In the genomic region with DNA sequence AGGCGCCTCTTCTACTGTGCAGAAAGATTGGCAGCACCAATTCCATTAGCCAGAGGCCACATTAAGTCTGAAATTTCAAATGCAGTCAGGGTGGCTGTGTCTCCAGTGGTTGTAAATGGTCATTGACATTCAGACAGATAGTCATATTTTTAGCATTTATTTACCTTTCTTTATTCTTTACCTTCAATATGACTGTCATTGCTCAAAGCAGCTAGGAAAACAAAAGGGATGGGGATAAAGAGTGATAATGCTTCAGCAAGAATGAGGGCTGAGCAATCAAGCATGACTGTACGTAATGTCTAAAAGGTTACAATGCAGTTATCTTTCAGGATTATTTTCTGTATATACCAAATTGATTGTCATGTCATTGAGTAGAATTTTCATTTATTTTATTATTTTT, we compare ENCODE assay signal across 26 cellular contexts.
"Had no signal": no experiment of that assay in that cellular context is flagged by ENCODE, and none has a peak within 500 bp of the region (broad histone marks: within the 10 kb centered on the region; RNA-seq: fewer than 3 reads in every experiment).

No MANE protein-coding gene starts in this region.

- H3K36me3 ChIP-seq: brain microvascular endothelial cell had no signal

- H3K27me3 ChIP-seq: brain microvascular endothelial cell had no signal

- H3K4me3 ChIP-seq: coronary artery, dorsolateral prefrontal cortex had no signal

- FAIRE-seq: astrocyte, bronchial epithelial cell, frontal cortex had no signal

- H3K27ac ChIP-seq: brain microvascular endothelial cell, coronary artery, dorsolateral prefrontal cortex had no signal

- ATAC-seq: activated CD4-positive, alpha-beta T cell treated with anti-CD3 and anti-CD28 coated beads for 36 hours; activated CD8-positive, alpha-beta memory T cell treated with anti-CD3 and anti-CD28 coated beads, Interleukin-2, amount 10 ng/mL, durations not matched to agents 7 days and 5 days; activated CD8-positive, alpha-beta T cell treated with anti-CD3 and anti-CD28 coated beads, Interleukin-2, amount 10 ng/mL, durations not matched to agents 7 days and 5 days; esophagus mucosa had no signal

- DNase-seq: activated CD4-positive, alpha-beta memory T cell treated with anti-CD3 and anti-CD28 coated beads for 36 hours; activated CD4-positive, alpha-beta T cell treated with anti-CD3 and anti-CD28 coated beads for 36 hours; activated CD4-positive, alpha-beta T cell treated with anti-CD3 and anti-CD28 coated beads, Interleukin-2, amount 10 ng/mL, durations not matched to agents 24 days and 14 days; activated CD4-positive, CD25-positive, alpha-beta regulatory T cell; activated CD4-positive, CD25-positive, alpha-beta regulatory T cell treated with anti-CD3 and anti-CD28 coated beads, Interleukin-2, amount 50 U/mL, for 72 hours; activated CD8-positive, alpha-beta memory T cell treated with anti-CD3 and anti-CD28 coated beads, Interleukin-2, amount 10 ng/mL, durations not matched to agents 7 days and 5 days; activated CD8-positive, alpha-beta memory T cell treated with anti-CD3 and anti-CD28 coated beads, Interleukin-2, amount 50 U/mL, for 4 hours; activated CD8-positive, alpha-beta T cell treated with anti-CD3 and anti-CD28 coated beads, Interleukin-2, amount 10 ng/mL, durations not matched to agents 7 days and 5 days; activated effector memory CD4-positive, alpha-beta T cell treated with anti-CD3 and anti-CD28 coated beads, Interleukin-2, amount 50 U/mL, for 16 hours; activated naive CD4-positive, alpha-beta T cell treated with anti-CD3 and anti-CD28 coated beads, Interleukin-2, amount 10 ng/mL, durations not matched to agents 7 days and 5 days; activated T-cell treated with anti-CD3 and anti-CD28 coated beads, Interleukin-2, amount 50 U/mL, for 1 hour; activated T-cell treated with anti-CD3 and anti-CD28 coated beads, Interleukin-2, amount 50 U/mL, for 48 hours; amniotic stem cell; anterior cingulate cortex; brain microvascular endothelial cell; dorsolateral prefrontal cortex; effector memory CD4-positive, alpha-beta T cell; endodermal cell; foreskin fibroblast; head of caudate nucleus; hippocampal formation had no signal
